Comparison of ENCODE assay signal across 23 cellular contexts in genomic region chr15:75523011-75523410, GRCh38.
"Had no signal": no experiment of that assay in that cellular context is flagged by ENCODE, and none has a peak within 500 bp of the region (broad histone marks: within the 10 kb centered on the region; RNA-seq: fewer than 3 reads in every experiment).

No MANE protein-coding gene starts in this region.

- H3K4me2 ChIP-seq: smooth muscle cell had no signal

- H3K27ac ChIP-seq: breast epithelium, lower lobe of right lung, stomach, WERI-Rb-1 had no signal

- H3K36me3 ChIP-seq: breast epithelium had no signal

- H3K4me3 ChIP-seq: breast epithelium, lower lobe of right lung, smooth muscle cell, stomach had no signal

- H3K9me3 ChIP-seq: breast epithelium, lower lobe of right lung, stomach had no signal

- ATAC-seq: esophagus mucosa, left cardiac atrium, lower lobe of right lung, sciatic nerve had no signal

- H3K27me3 Mint-ChIP-seq: activated naive CD8-positive, alpha-beta T cell treated with anti-CD3 and anti-CD28 coated beads, Interleukin-2, amount 10 ng/mL, durations not matched to agents 7 days and 5 days; type B pancreatic cell had no signal

- H3K27me3 ChIP-seq: breast epithelium, stomach had no signal

- DNase-seq: activated CD4-positive, alpha-beta T cell treated with anti-CD3 and anti-CD28 coated beads, Interleukin-2, amount 50 U/mL, for 48 hours; activated naive CD4-positive, alpha-beta T cell treated with Interleukin-2 at 50 U/mL for 16 hours; activated naive CD8-positive, alpha-beta T cell treated with anti-CD3 and anti-CD28 coated beads, Interleukin-2, amount 10 ng/mL, durations not matched to agents 7 days and 5 days; activated T-cell treated with anti-CD3 and anti-CD28 coated beads for 4 hours; anterior cingulate cortex; cortex of kidney; effector CD8-positive, alpha-beta T cell; foreskin fibroblast; hippocampal formation; left cardiac atrium; lower lobe of right lung; stimulated activated CD4-positive, alpha-beta T cell treated with anti-CD3 and anti-CD28 coated beads, Interleukin-4, amount 100 ng/mL, for 1 hour; stomach; T-helper 2 cell; WERI-Rb-1 had no signal

- H3K27ac Mint-ChIP-seq: activated naive CD8-positive, alpha-beta T cell treated with anti-CD3 and anti-CD28 coated beads, Interleukin-2, amount 10 ng/mL, durations not matched to agents 7 days and 5 days; activated T-helper 2 cell treated with anti-CD3 and anti-CD28 coated beads, Interferon-gamma antibody, Interleukin-2, Interleukin-4, amounts not matched to agents 10 μg/mL and 5 μg/mL and 100 μg/mL, durations not matched to agents 14 hours and 24 hours and 36 hours; mesothelial cell of epicardium; nephron; type B pancreatic cell had no signal

- H3K4me1 ChIP-seq: breast epithelium, lower lobe of right lung, stomach had no signal

- H3K4me1 Mint-ChIP-seq: activated naive CD8-positive, alpha-beta T cell treated with anti-CD3 and anti-CD28 coated beads, Interleukin-2, amount 10 ng/mL, durations not matched to agents 7 days and 5 days; nephron had no signal

- H3K9me3 Mint-ChIP-seq: activated naive CD8-positive, alpha-beta T cell treated with anti-CD3 and anti-CD28 coated beads, Interleukin-2, amount 10 ng/mL, durations not matched to agents 7 days and 5 days; activated T-helper 2 cell treated with anti-CD3 and anti-CD28 coated beads, Interferon-gamma antibody, Interleukin-2, Interleukin-4, amounts not matched to agents 10 μg/mL and 5 μg/mL and 100 μg/mL, durations not matched to agents 14 hours and 24 hours and 36 hours; mesothelial cell of epicardium; nephron; type B pancreatic cell had no signal

- H3K4me3 Mint-ChIP-seq: activated naive CD8-positive, alpha-beta T cell treated with anti-CD3 and anti-CD28 coated beads, Interleukin-2, amount 10 ng/mL, durations not matched to agents 7 days and 5 days; mesothelial cell of epicardium; nephron; type B pancreatic cell had no signal
